8 cellular contexts compared by ENCODE assay signal in the genomic region with DNA sequence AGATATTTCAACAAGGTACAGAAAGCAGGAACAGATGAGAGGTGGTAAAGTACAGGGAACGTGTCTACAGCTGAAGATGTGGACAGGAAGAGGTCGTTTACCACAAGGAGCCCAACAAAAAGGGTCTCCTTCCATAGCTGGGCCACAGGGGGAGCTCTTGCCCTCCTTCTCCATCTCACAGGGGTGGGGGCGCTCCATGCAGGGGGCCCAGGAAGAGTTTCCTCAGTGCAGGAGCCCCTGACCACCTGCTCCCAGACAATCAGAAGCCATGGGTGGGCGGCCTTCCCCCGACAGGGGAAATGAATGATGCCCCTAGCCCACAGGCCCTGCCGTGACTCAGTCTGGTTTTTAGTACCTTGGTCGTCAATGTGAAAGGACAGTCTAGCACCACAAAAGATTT.
A peak's percentile ranks its signal among the peaks of the same experiment; 100 is the strongest.
DNase-seq lines count a peak whose midpoint lies in the region; ATAC-seq and TF ChIP-seq lines count a peak whose summit lies in the region.

No MANE protein-coding gene starts in this region.

- no peaks in the 10 kb centered on the region for H3K4me1 Mint-ChIP-seq in chondrocyte (ENCODE audit: low read depth)
- H3K4me1 Mint-ChIP-seq in stimulated activated naive CD8-positive, alpha-beta T cell treated with anti-CD3 and anti-CD28 coated beads, Interleukin-15, Interleukin-2, amounts not matched to agents 100 ng/mL and 50 ng/mL, for 24 hours (ENCODE audit: low read depth) = peaks cover 21% of the 10 kb centered on the region

- no peaks in the 10 kb centered on the region for H3K9me3 Mint-ChIP-seq in activated naive CD4-positive, alpha-beta T cell treated with anti-CD3 and anti-CD28 coated beads, Interleukin-2, amount 50 U/mL, for 72 hours
- no peaks in the 10 kb centered on the region for H3K9me3 Mint-ChIP-seq in chondrocyte (ENCODE audit: low read depth)
- no peaks in the 10 kb centered on the region for H3K9me3 Mint-ChIP-seq in stimulated activated naive CD8-positive, alpha-beta T cell treated with anti-CD3 and anti-CD28 coated beads, Interleukin-15, Interleukin-2, amounts not matched to agents 100 ng/mL and 50 ng/mL, for 24 hours

- ATAC-seq in activated naive CD4-positive, alpha-beta T cell treated with anti-CD3 and anti-CD28 coated beads, Interleukin-2, amount 50 U/mL, for 72 hours = peak; percentile 82 to 86
- ATAC-seq in omental fat pad (ENCODE audit: low FRiP score) = no peak

- H3K36me3 Mint-ChIP-seq in activated naive CD4-positive, alpha-beta T cell treated with anti-CD3 and anti-CD28 coated beads, Interleukin-2, amount 50 U/mL, for 72 hours = no peaks in the 10 kb centered on the region
- H3K36me3 Mint-ChIP-seq in chondrocyte (ENCODE audit: low read depth) = no peaks in the 10 kb centered on the region
- no peaks in the 10 kb centered on the region for H3K36me3 Mint-ChIP-seq in stimulated activated naive CD8-positive, alpha-beta T cell treated with anti-CD3 and anti-CD28 coated beads, Interleukin-15, Interleukin-2, amounts not matched to agents 100 ng/mL and 50 ng/mL, for 24 hours (ENCODE audit: low read depth)

- DNase-seq in activated naive CD4-positive, alpha-beta T cell treated with anti-CD3 and anti-CD28 coated beads, Interleukin-2, amount 50 U/mL, for 72 hours (ENCODE audit: low spot score in 2 of 2) = peak in 1 of 2 donors; percentile 15
- DNase-seq in activated naive CD4-positive, alpha-beta T cell (lab: John Stamatoyannopoulos, UW) = no peak
- DNase-seq in Kasumi-1 (lab: John Stamatoyannopoulos, UW) = peak; percentile 60 to 66
- DNase-seq in chondrocyte (ENCODE audit: low spot score) = no peak
- no peak for DNase-seq in superior temporal gyrus (ENCODE audit: extremely low spot score)
- DNase-seq in omental fat pad (ENCODE audit: low spot score) = no peak
- no peak for DNase-seq in HuH-7.5 (ENCODE audit: low spot score)

- H3K27ac Mint-ChIP-seq in activated naive CD4-positive, alpha-beta T cell treated with anti-CD3 and anti-CD28 coated beads, Interleukin-2, amount 50 U/mL, for 72 hours = peak overlapping the region; percentile 19 to 72
- no peak overlapping the region for H3K27ac Mint-ChIP-seq in chondrocyte (ENCODE audit: unreplicated experiment)
- H3K27ac Mint-ChIP-seq in stimulated activated naive CD8-positive, alpha-beta T cell treated with anti-CD3 and anti-CD28 coated beads, Interleukin-15, Interleukin-2, amounts not matched to agents 100 ng/mL and 50 ng/mL, for 24 hours = peak overlapping the region; percentile 88

- peaks cover 22% of the 10 kb centered on the region for H3K27me3 Mint-ChIP-seq in chondrocyte (ENCODE audit: low read depth)
- peaks cover 43% of the 10 kb centered on the region for H3K27me3 Mint-ChIP-seq in stimulated activated naive CD8-positive, alpha-beta T cell treated with anti-CD3 and anti-CD28 coated beads, Interleukin-15, Interleukin-2, amounts not matched to agents 100 ng/mL and 50 ng/mL, for 24 hours

- H3K4me3 Mint-ChIP-seq in chondrocyte (ENCODE audit: unreplicated experiment) = no peak overlapping the region
- peak overlapping the region; percentile 48 for H3K4me3 Mint-ChIP-seq in stimulated activated naive CD8-positive, alpha-beta T cell treated with anti-CD3 and anti-CD28 coated beads, Interleukin-15, Interleukin-2, amounts not matched to agents 100 ng/mL and 50 ng/mL, for 24 hours

- peak; percentile 60 for TF ChIP-seq CTCF in chondrocyte (IDR thresholded peaks at IDR 0.05)
- no peak for TF ChIP-seq CTCF in omental fat pad (IDR thresholded peaks at IDR 0.05)

Comparison
In these comparisons a context has a peak if more than half of its experiments do, and no peak if none do; other contexts are left out.
1. DNase-seq: peak in Kasumi-1 (2 of 2); none in activated naive CD4-positive, alpha-beta T cell (0 of 4), chondrocyte (single experiment), superior temporal gyrus (single experiment), omental fat pad (single experiment) and HuH-7.5 (single experiment).